ENCODE assay signal across 14 cellular contexts in genomic region chr5:59709833-59710232, GRCh38.
DNase-seq lines count a peak whose midpoint lies in the region; ATAC-seq, FAIRE-seq and TF ChIP-seq lines count a peak whose summit lies in the region.
"Had no signal": no experiment of that assay in that cellular context is flagged by ENCODE, and none has a peak within 500 bp of the region (broad histone marks: within the 10 kb centered on the region; RNA-seq: fewer than 3 reads in every experiment).

No MANE protein-coding gene starts in this region.

- peak; percentile 81 for FAIRE-seq in endothelial cell of umbilical vein (lab: Jason Lieb, UNC)
- FAIRE-seq: GM12878 had no signal

- dilution Hi-C loops in endothelial cell of umbilical vein (cut with MboI; ENCODE audit: extremely low pct_ligation_motif_present, low sequenced_read_pairs): no loop called here

- no peak for TF ChIP-seq POLR2A in endothelial cell of umbilical vein (IDR thresholded peaks at IDR 0.05; ENCODE audit: low read depth, low read length)

- no peak overlapping the region for H3K9ac ChIP-seq in endothelial cell of umbilical vein (replicated peaks; ENCODE audit: extremely low read depth, insufficient read depth, low read length)

- POLR2A ChIA-PET in endothelial cell of umbilical vein (lab: Charles Lee): no interaction called here

- peak overlapping the region; percentile 13 for H3K4me2 ChIP-seq in endothelial cell of umbilical vein (ENCODE audit: insufficient read depth, low read length)

- H3K79me2 ChIP-seq in endothelial cell of umbilical vein (ENCODE audit: control insufficient read depth, insufficient read depth, low read length): no peaks in the 10 kb centered on the region

- no peaks in the 10 kb centered on the region for H3K36me3 ChIP-seq in MG63
- H3K36me3 ChIP-seq in endothelial cell of umbilical vein (ENCODE audit: control insufficient read depth in 2 of 2, extremely low read depth in 1 of 2, insufficient read depth in 2 of 2, low read length in 2 of 2): no peaks in the 10 kb centered on the region
- H3K36me3 ChIP-seq in mesodermal cell (ENCODE audit: control insufficient read depth, insufficient read depth, low read length): no peaks in the 10 kb centered on the region

- peak; percentile 32 for DNase-seq in AG09309 (ENCODE audit: low read depth)
- peak; percentile 74 for DNase-seq in MG63
- DNase-seq in endothelial cell of umbilical vein (ENCODE audit: low read depth, low spot score): peak; percentile 81
- DNase-seq in activated CD8-positive, alpha-beta memory T cell treated with anti-CD3 and anti-CD28 coated beads, Interleukin-2, amount 50 U/mL, for 4 hours: no peak
- no peak for DNase-seq in NCI-H82 treated with DMSO at 0.1 percent for 48 hours (lab: John Stamatoyannopoulos, UW; ENCODE audit: unreplicated experiment)
- no peak for DNase-seq in stimulated activated CD4-positive, alpha-beta T cell treated with anti-CD3 and anti-CD28 coated beads, Interleukin-4, amount 100 ng/mL, for 24 hours
- DNase-seq: activated CD4-positive, alpha-beta memory T cell treated with anti-CD3 and anti-CD28 coated beads for 36 hours; activated naive CD8-positive, alpha-beta T cell treated with anti-CD3 and anti-CD28 coated beads, Interleukin-2, amount 50 U/mL, for 24 hours; erythroblast; stimulated activated CD4-positive, alpha-beta T cell treated with anti-CD3 and anti-CD28 coated beads, Interleukin-15, amount 100 ng/mL, for 24 hours; stimulated activated naive CD4-positive, alpha-beta T cell had no signal

- no TSS peak for BruUV-seq in endothelial cell of umbilical vein (replicated peaks; lab: Mats Ljungman, UMichigan)

- H3K4me1 ChIP-seq in endothelial cell of umbilical vein (ENCODE audit: control insufficient read depth, extremely low read depth, insufficient read depth, low read length): peaks cover 6% of the 10 kb centered on the region
- H3K4me1 ChIP-seq in mesodermal cell (ENCODE audit: control insufficient read depth, insufficient read depth, low read length, poor library complexity, severe bottlenecking): peaks cover 10% of the 10 kb centered on the region

- H4K20me1 ChIP-seq in endothelial cell of umbilical vein (replicated peaks; ENCODE audit: control insufficient read depth, extremely low read depth, insufficient read depth, low read length): no peaks in the 10 kb centered on the region

- H2AFZ ChIP-seq in endothelial cell of umbilical vein (ENCODE audit: low read depth, low read length): no peak overlapping the region

- WGBS in mesodermal cell (ENCODE audit: insufficient coverage in 2 of 2), 2 experiments: 13 to 22% methylated on average over 1 of the region's 2 CpGs

- CTCF ChIA-PET in endothelial cell of umbilical vein (lab: Charles Lee): interaction anchor here (1.0 to 2.7 kb wide), 11 partner anchors 11 to 342 kb away, joined by 3 to 12 read pairs (median 4); no protein-coding TSS in a partner anchor

- H3K9me1 ChIP-seq in endothelial cell of umbilical vein (replicated peaks; ENCODE audit: control insufficient read depth, extremely low read depth, insufficient read depth, low read length): no peaks in the 10 kb centered on the region

- H3K4me3 ChIP-seq in AG09309 (ENCODE audit: control insufficient read depth, low read depth, low read length) (no peak overlapping the region), MG63 (no peak overlapping the region), endothelial cell of umbilical vein (replicated peaks in 1 of 3; ENCODE audit: insufficient read depth in 1 of 3, low read depth in 1 of 3, low read length in 3 of 3) (no peak overlapping the region), mesodermal cell (ENCODE audit: extremely low read depth, insufficient read depth, low read length, poor library complexity, severe bottlenecking) (no peak overlapping the region)
- H3K4me3 ChIP-seq: GM12878 had no signal

- H3K27me3 ChIP-seq in MG63 (no peaks in the 10 kb centered on the region), endothelial cell of umbilical vein (ENCODE audit: control insufficient read depth in 2 of 2, insufficient read depth in 2 of 2, low read length in 2 of 2) (no peaks in the 10 kb centered on the region)

- no peak for ATAC-seq in GM21360 (IDR thresholded peaks at IDR 0.05; ENCODE audit: unreplicated experiment)
- ATAC-seq: activated naive CD8-positive, alpha-beta T cell treated with anti-CD3 and anti-CD28 coated beads, Interleukin-2, amount 50 U/mL, for 24 hours; GM12878 had no signal

- intact Hi-C loops in endothelial cell of umbilical vein (cut with micrococcal nuclease): no loop called here

- no peak overlapping the region for H3K27ac ChIP-seq in endothelial cell of umbilical vein (ENCODE audit: insufficient read depth, low read depth, low read length)
- peak overlapping the region; percentile 60 for H3K27ac ChIP-seq in mesodermal cell (ENCODE audit: low read depth, low read length, severe bottlenecking)

- no peak for TF ChIP-seq CTCF in AG09309 (IDR thresholded peaks at IDR 0.05; ENCODE audit: control insufficient read depth, insufficient read depth, low read depth, low read length, missing control alignments)
- no peak for TF ChIP-seq CTCF in endothelial cell of umbilical vein (IDR thresholded peaks at IDR 0.05; ENCODE audit: extremely low read depth in 1 of 2, insufficient read depth in 1 of 2, low read depth in 1 of 2, low read length in 2 of 2)

- H3K9me3 ChIP-seq in MG63 (no peaks in the 10 kb centered on the region; the same call in 1 of the 2 replicates), endothelial cell of umbilical vein (replicated peaks; ENCODE audit: control insufficient read depth, insufficient read depth, low read length) (no peaks in the 10 kb centered on the region), mesodermal cell (ENCODE audit: control insufficient read depth, low read length) (peaks cover 20% of the 10 kb centered on the region)

TF ChIP-seq in endothelial cell of umbilical vein, 7 proteins besides CTCF, POLR2A, EP300 and RAD21:
- TF ChIP-seq POLR2AphosphoS5 (IDR thresholded peaks at IDR 0.05; ENCODE audit: insufficient read depth, low read depth, low read length): no peak
- TF ChIP-seq MAX (IDR thresholded peaks at IDR 0.05; ENCODE audit: insufficient read depth, insufficient read length): no peak
- no peak for TF ChIP-seq FOS (IDR thresholded peaks at IDR 0.05; ENCODE audit: borderline replicate concordance, insufficient read depth, low read length)
- no peak for TF ChIP-seq MYC (IDR thresholded peaks at IDR 0.05; ENCODE audit: low read depth, low read length)
- no peak for TF ChIP-seq EZH2 (IDR thresholded peaks at IDR 0.05; ENCODE audit: borderline replicate concordance, low read depth, low read length, severe bottlenecking)
- TF ChIP-seq GATA2 (IDR thresholded peaks at IDR 0.05; ENCODE audit: insufficient read depth, insufficient read length, low read depth, low read length): no peak
- no peak for TF ChIP-seq JUN (IDR thresholded peaks at IDR 0.05; ENCODE audit: borderline replicate concordance, insufficient read depth, insufficient read length, low read depth)

Comparison
In these comparisons a context has a peak if more than half of its experiments do, and no peak if none do; other contexts are left out.
1. DNase-seq: peak in AG09309 (single experiment), MG63 (single experiment) and endothelial cell of umbilical vein (single experiment); none in activated CD8-positive, alpha-beta memory T cell treated with anti-CD3 and anti-CD28 coated beads, Interleukin-2, amount 50 U/mL, for 4 hours (single experiment), NCI-H82 treated with DMSO at 0.1 percent for 48 hours (single experiment) and stimulated activated CD4-positive, alpha-beta T cell treated with anti-CD3 and anti-CD28 coated beads, Interleukin-4, amount 100 ng/mL, for 24 hours (single experiment).